ENCODE assay signal across 9 cellular contexts in the genomic region with DNA sequence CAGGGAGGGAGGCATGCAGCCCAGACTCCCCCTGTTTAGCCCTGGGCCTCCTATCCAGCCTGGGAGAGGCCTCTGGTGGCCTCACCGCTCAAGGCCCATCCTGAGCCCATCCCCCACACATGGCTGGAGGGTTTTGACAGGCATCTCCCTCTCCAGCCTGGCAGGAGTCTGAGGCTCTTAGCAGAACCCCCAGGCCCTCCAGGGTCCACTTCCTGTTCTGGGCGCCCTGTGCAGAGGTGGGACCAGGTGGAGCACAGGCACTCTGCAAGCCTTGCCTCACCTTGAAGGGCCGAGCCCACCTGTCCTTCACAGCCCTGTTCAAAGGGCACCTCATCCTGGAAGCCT. TPM values are rescaled to one million over a fixed set of nuclear protein-coding genes. Genes with fewer than 3 reads are reported as not detected.
DNase-seq lines count a peak whose midpoint lies in the region; ATAC-seq and TF ChIP-seq lines count a peak whose summit lies in the region.
"Not testable (repeated sequence)": the region's sequence is repeated elsewhere in the genome, so short reads cannot be mapped to it uniquely, and the experiment has no call there.
"Had no signal": no experiment of that assay in that cellular context is flagged by ENCODE, and none has a peak within 500 bp of the region (broad histone marks: within the 10 kb centered on the region; RNA-seq: fewer than 3 reads in every experiment).

No MANE protein-coding gene starts in this region.

- intact Hi-C loops in breast epithelium (cut with DNase I; ENCODE audit: low total_unique reads); Right ventricle myocardium superior (cut with DNase I): not testable (repeated sequence)

- H3K27me3 ChIP-seq in BLaER1 treated with 17β-estradiol and CSF1 and Interleukin-3, amounts not matched to agents 10 nM and 100 nM; breast epithelium; parathyroid adenoma (ENCODE audit: control insufficient read depth, insufficient read depth, low read length): not testable (repeated sequence)

- not testable (repeated sequence) for H3K36me3 ChIP-seq in BLaER1 treated with 17β-estradiol and CSF1 and Interleukin-3, amounts not matched to agents 10 nM and 100 nM; KOPT-K1 (ENCODE audit: insufficient read depth, low read length); breast epithelium; parathyroid adenoma (ENCODE audit: control insufficient read depth, insufficient read depth, low read length)

- H2AFZ ChIP-seq in parathyroid adenoma = peak overlapping the region; percentile 97

- H3K9me3 ChIP-seq in BLaER1 treated with 17β-estradiol and CSF1 and Interleukin-3, amounts not matched to agents 10 nM and 100 nM (replicated peaks in 1 of 11); KOPT-K1 (ENCODE audit: insufficient read depth, low read length, poor library complexity, severe bottlenecking); breast epithelium; parathyroid adenoma (ENCODE audit: control insufficient read depth, low read length): not testable (repeated sequence)

- TF ChIP-seq POLR2A in breast epithelium (IDR thresholded peaks at IDR 0.05) = not testable (repeated sequence)

- H4K20me1 ChIP-seq in BLaER1 treated with 17β-estradiol and CSF1 and Interleukin-3, amounts not matched to agents 10 nM and 100 nM = not testable (repeated sequence)

- H3K4me2 ChIP-seq in BLaER1 treated with 17β-estradiol and CSF1 and Interleukin-3, amounts not matched to agents 10 nM and 100 nM = peak overlapping the region; percentile 62 to 96 (median 89)
- H3K4me2 ChIP-seq in parathyroid adenoma (ENCODE audit: low read length) = not testable (repeated sequence)

- peak overlapping the region in 6 of 11 experiments; percentile 42 to 75 (median 69); a peak in 9 of 22 replicates for H3K9ac ChIP-seq in BLaER1 treated with 17β-estradiol and CSF1 and Interleukin-3, amounts not matched to agents 10 nM and 100 nM
- H3K9ac ChIP-seq in parathyroid adenoma = not testable (repeated sequence)

- peak overlapping the region in 7 of 11 experiments; percentile 67 to 89 (median 78); a peak in 13 of 22 replicates for H3K27ac ChIP-seq in BLaER1 treated with 17β-estradiol and CSF1 and Interleukin-3, amounts not matched to agents 10 nM and 100 nM
- H3K27ac ChIP-seq in KOPT-K1 (ENCODE audit: low read depth, low read length, poor library complexity, severe bottlenecking) (peak overlapping the region; percentile 71), parathyroid adenoma (peak overlapping the region; percentile 80)
- H3K27ac ChIP-seq in breast epithelium = not testable (repeated sequence)

- DNase-seq in activated T-cell treated with anti-CD3 and anti-CD28 coated beads, Interleukin-2, amount 50 U/mL, for 48 hours = peak; percentile 7 to 11
- peak; percentile 7 to 47 for DNase-seq in breast epithelium (ENCODE audit: low spot score in 2 of 2)
- DNase-seq in Right ventricle myocardium superior = not testable (repeated sequence)
- peak; percentile 57 for DNase-seq in islet precursor cell

- not testable (repeated sequence) for H3K4me3 ChIP-seq in BLaER1 treated with 17β-estradiol and CSF1 and Interleukin-3, amounts not matched to agents 10 nM and 100 nM; breast epithelium; parathyroid adenoma (ENCODE audit: low read depth, low read length)

- H3K79me2 ChIP-seq in parathyroid adenoma = not testable (repeated sequence)

- peaks cover 19 to 64% (median 57%) of the 10 kb centered on the region in 10 experiments for H3K4me1 ChIP-seq in BLaER1 treated with 17β-estradiol and CSF1 and Interleukin-3, amounts not matched to agents 10 nM and 100 nM
- H3K4me1 ChIP-seq in breast epithelium = not testable (repeated sequence)
- peaks cover 27% of the 10 kb centered on the region for H3K4me1 ChIP-seq in parathyroid adenoma

- TF ChIP-seq CTCF in breast epithelium (IDR thresholded peaks at IDR 0.05); parathyroid adenoma (IDR thresholded peaks at IDR 0.05): not testable (repeated sequence)

- peak; percentile 6 for ATAC-seq in Right ventricle myocardium superior (ENCODE audit: poor library complexity)

RNA-seq across cellular contexts. Expression of a gene that starts 13.5 kb away (rescaled TPM):
- total RNA-seq in breast epithelium = under 1 TPM in 1 of 3 donors, not detected in 2; 0.15 TPM
- not detected for total RNA-seq in Right ventricle myocardium superior
- total RNA-seq: CD4-positive, alpha-beta memory T cell; HepG2 had no signal
